27 cellular contexts compared by ENCODE assay signal in the genomic region with DNA sequence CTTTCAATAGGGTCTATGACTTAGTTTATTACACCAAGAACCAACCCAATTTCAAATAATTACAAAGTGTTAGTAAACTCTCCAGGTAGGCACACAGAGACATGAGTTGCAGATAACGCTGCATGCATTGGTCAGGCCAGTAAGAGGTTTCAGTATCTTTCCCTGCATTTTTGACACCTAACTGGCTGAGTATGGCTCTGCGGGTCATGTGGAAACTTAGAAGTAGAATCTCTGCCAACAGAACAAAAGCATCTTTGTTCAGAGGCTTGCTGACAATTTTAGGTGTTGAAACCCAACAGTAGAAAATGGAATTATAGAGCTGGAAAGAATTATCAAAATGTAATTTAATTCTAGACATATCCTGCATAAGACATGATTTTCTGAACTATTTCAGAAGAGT. TPM values are rescaled to one million over a fixed set of nuclear protein-coding genes. Genes with fewer than 3 reads are reported as not detected.
DNase-seq lines count a peak whose midpoint lies in the region; ATAC-seq, FAIRE-seq and TF ChIP-seq lines count a peak whose summit lies in the region.
"Had no signal": no experiment of that assay in that cellular context is flagged by ENCODE, and none has a peak within 500 bp of the region (broad histone marks: within the 10 kb centered on the region; RNA-seq: fewer than 3 reads in every experiment).

No MANE protein-coding gene starts in this region.

- H3K4me3 ChIP-seq in pancreas = no peak overlapping the region
- H3K4me3 ChIP-seq: A549; BLaER1 treated with 17β-estradiol and CSF1 and Interleukin-3, amounts not matched to agents 10 nM and 100 nM; GM23248 had no signal

- no peak overlapping the region for H3K27ac ChIP-seq in pancreas
- H3K27ac ChIP-seq: A549; BLaER1 treated with 17β-estradiol and CSF1 and Interleukin-3, amounts not matched to agents 10 nM and 100 nM; GM23248 had no signal

- H3K9me3 ChIP-seq in pancreas = no peaks in the 10 kb centered on the region
- H3K9me3 ChIP-seq: A549; BE2C; BLaER1 treated with 17β-estradiol and CSF1 and Interleukin-3, amounts not matched to agents 10 nM and 100 nM had no signal

- TF ChIP-seq CTCF in pancreas (IDR thresholded peaks at IDR 0.05) = no peak

- peaks cover 0 to 9% (median 0%) of the 10 kb centered on the region in 4 donors for H3K27me3 ChIP-seq in pancreas
- H3K27me3 ChIP-seq: BLaER1 treated with 17β-estradiol and CSF1 and Interleukin-3, amounts not matched to agents 10 nM and 100 nM had no signal

- H3K4me1 ChIP-seq in pancreas = no peaks in the 10 kb centered on the region
- H3K4me1 ChIP-seq: A549, BE2C had no signal

- DNase-seq in COLO829 (ENCODE audit: low spot score) (peak; percentile 32), astrocyte of the hippocampus (ENCODE audit: low read depth, low spot score) (peak; percentile 32), medulla oblongata (ENCODE audit: extremely low spot score) (peak; percentile 50), superior temporal gyrus (ENCODE audit: extremely low spot score) (peak; percentile 41), NCI-H1930 (lab: John Stamatoyannopoulos, UW) (no peak), NCI-H2107 treated with DMSO at 0.1 percent for 48 hours (lab: John Stamatoyannopoulos, UW; ENCODE audit: unreplicated experiment) (no peak), pancreas (no peak)
- DNase-seq: 8988T; ACHN; AML-193; BE2C; Calu3; CD4-positive, alpha-beta T cell; CD8-positive, alpha-beta memory T cell; COR-L47; DMS53; DND-41; GM23248; H7; HCEC 1CT had no signal

- WGBS in pancreas, 2 donors = 29 to 34% methylated on average over 2 of the region's 2 CpGs

- intact Hi-C loops in pancreas (cut with DNase I) = no loop called here

- ATAC-seq in pancreas = no peak
- ATAC-seq: A549 had no signal

- FAIRE-seq in pancreas (lab: Jason Lieb, UNC) = no peak
- FAIRE-seq: A549, G401.6, GM12892, GM19239, H1 had no signal

- H3K36me3 ChIP-seq in pancreas = no peaks in the 10 kb centered on the region
- H3K36me3 ChIP-seq: BE2C; BLaER1 treated with 17β-estradiol and CSF1 and Interleukin-3, amounts not matched to agents 10 nM and 100 nM had no signal

RNA-seq across cellular contexts. Expression of gene HTR2A, which starts 25.3 kb away (rescaled TPM):
- under 1 TPM in 2 of 6 donors, not detected in 4; 0.03 to 0.18 TPM for total RNA-seq in pancreas
- polyA plus RNA-seq in pancreas = under 1 TPM in 1 of 2 donors, not detected in 1; 0.08 TPM
- total RNA-seq: Calu3; CD4-positive, alpha-beta T cell; CD8-positive, alpha-beta memory T cell; H1; H7 had no signal
- polyA plus RNA-seq: A549; CD14-positive monocyte; CD8-positive, alpha-beta memory T cell; H1 had no signal

Comparison
In these comparisons a context has a peak if more than half of its experiments do, and no peak if none do; other contexts are left out.
1. DNase-seq: peak in COLO829 (single experiment), astrocyte of the hippocampus (single experiment), medulla oblongata (single experiment) and superior temporal gyrus (single experiment); none in NCI-H1930 (0 of 2), NCI-H2107 treated with DMSO at 0.1 percent for 48 hours (single experiment) and pancreas (0 of 6).